9 cellular contexts compared by ENCODE assay signal in genomic region chr18:59921384-59921891, GRCh38. TPM values are rescaled to one million over a fixed set of nuclear protein-coding genes. Genes with fewer than 3 reads are reported as not detected.
A peak's percentile ranks its signal among the peaks of the same experiment; 100 is the strongest.
DNase-seq lines count a peak whose midpoint lies in the region; ATAC-seq and TF ChIP-seq lines count a peak whose summit lies in the region.
"Had no signal": no experiment of that assay in that cellular context is flagged by ENCODE, and none has a peak within 500 bp of the region (broad histone marks: within the 10 kb centered on the region; RNA-seq: fewer than 3 reads in every experiment).

No MANE protein-coding gene starts in this region.

- peak; percentile 42 for DNase-seq in NK-92 treated with Interleukin-12 subunit alpha and Interleukin-12 subunit beta, amount 100 ng/mL, for 24 hours (lab: John Stamatoyannopoulos, UW)
- no peak for DNase-seq in NK-92 (lab: John Stamatoyannopoulos, UW; ENCODE audit: unreplicated experiment)
- peak; percentile 54 for DNase-seq in activated CD4-positive, CD25-positive, alpha-beta regulatory T cell treated with anti-CD3 and anti-CD28 coated beads, Interleukin-2, amount 50 U/mL, for 72 hours
- peak; percentile 41 for DNase-seq in stimulated activated CD4-positive, alpha-beta T cell treated with anti-CD3 and anti-CD28 coated beads, Interleukin-4, amount 100 ng/mL, for 24 hours
- no peak for DNase-seq in GM19238 (ENCODE audit: insufficient read length, low spot score)
- no peak for DNase-seq in right atrium auricular region (ENCODE audit: low spot score)

- ATAC-seq in HG03139 (IDR thresholded peaks at IDR 0.05; ENCODE audit: unreplicated experiment) = peak; percentile 35
- ATAC-seq in HG02840 (IDR thresholded peaks at IDR 0.05; ENCODE audit: low FRiP score, unreplicated experiment) = no peak

- H3K36me3 ChIP-seq in right atrium auricular region = no peaks in the 10 kb centered on the region

- no peak overlapping the region for H3K4me3 ChIP-seq in right atrium auricular region

- no peaks in the 10 kb centered on the region for H3K4me1 ChIP-seq in right atrium auricular region

- H3K27me3 ChIP-seq in right atrium auricular region = no peaks in the 10 kb centered on the region

- no peaks in the 10 kb centered on the region for H3K9me3 ChIP-seq in right atrium auricular region

- no peak overlapping the region for H3K27ac ChIP-seq in right atrium auricular region
- H3K27ac ChIP-seq: 22Rv1 had no signal

- TF ChIP-seq CTCF in right atrium auricular region (IDR thresholded peaks at IDR 0.05) = no peak

RNA-seq across cellular contexts. Expression of gene PMAIP1, which starts 21.6 kb away (rescaled TPM):
- total RNA-seq in right atrium auricular region = under 1 TPM; 0.22 to 0.75 TPM

Comparison
In these comparisons a context has a peak if more than half of its experiments do, and no peak if none do; other contexts are left out.
1. DNase-seq: peak in NK-92 treated with Interleukin-12 subunit alpha and Interleukin-12 subunit beta, amount 100 ng/mL, for 24 hours (single experiment), activated CD4-positive, CD25-positive, alpha-beta regulatory T cell treated with anti-CD3 and anti-CD28 coated beads, Interleukin-2, amount 50 U/mL, for 72 hours (single experiment) and stimulated activated CD4-positive, alpha-beta T cell treated with anti-CD3 and anti-CD28 coated beads, Interleukin-4, amount 100 ng/mL, for 24 hours (single experiment); none in NK-92 (single experiment), GM19238 (single experiment) and right atrium auricular region (single experiment).